34 cellular contexts compared by ENCODE assay signal in genomic region chr11:119285431-119285830, GRCh38. TPM values are rescaled to one million over a fixed set of nuclear protein-coding genes. Genes with fewer than 3 reads are reported as not detected.
"Had no signal": no experiment of that assay in that cellular context is flagged by ENCODE, and none has a peak within 500 bp of the region (broad histone marks: within the 10 kb centered on the region; RNA-seq: fewer than 3 reads in every experiment).

No MANE protein-coding gene starts in this region.

- H3K4me3 Mint-ChIP-seq: activated B cell treated with CpG ODN at 0.5 μM for 24 hours; activated naive CD8-positive, alpha-beta T cell; T-cell had no signal

- H3K27ac ChIP-seq: ascending aorta, Peyer's patch, SJSA1, VCaP had no signal

- DNase-seq: activated B cell treated with CpG ODN at 0.5 μM for 24 hours; activated CD4-positive, alpha-beta T cell treated with anti-CD3 and anti-CD28 coated beads for 48 hours; activated CD4-positive, alpha-beta T cell treated with anti-CD3 and anti-CD28 coated beads, Interleukin-2, amount 50 U/mL, for 4 hours; activated CD4-positive, CD25-positive, alpha-beta regulatory T cell treated with anti-CD3 and anti-CD28 coated beads, Interleukin-2, amount 50 U/mL, for 72 hours; activated CD8-positive, alpha-beta memory T cell treated with anti-CD3 and anti-CD28 coated beads, Interleukin-2, amount 50 U/mL, for 4 hours; activated gamma-delta T cell; activated naive CD4-positive, alpha-beta T cell treated with Interleukin-2 at 50 U/mL for 16 hours; amygdala; cerebellar nuclear complex; Kasumi-1; KG1; MG63; NCI-H1048; NCI-H1105 treated with DMSO at 0.1 percent for 48 hours; NCI-H1436; NCI-H1694; NCI-H1930; NCI-H2081 treated with DMSO at 0.1 percent for 48 hours; NCI-H345; NCI-H524 treated with DMSO at 0.1 percent for 48 hours; PC-3; Peyer's patch; RPMI8226; SHP77 treated with DMSO at 0.1 percent for 48 hours; SK-N-SH; T-cell; T-helper 2 cell; T-helper 9 cell had no signal

- H3K9me3 Mint-ChIP-seq: activated B cell treated with CpG ODN at 0.5 μM for 24 hours; activated T-helper 2 cell treated with anti-CD3 and anti-CD28 coated beads, Interferon-gamma antibody, Interleukin-2, Interleukin-4, amounts not matched to agents 10 μg/mL and 5 μg/mL and 100 μg/mL, durations not matched to agents 14 hours and 24 hours and 36 hours; T-cell had no signal

- H3K27me3 ChIP-seq: ascending aorta, MG63, Peyer's patch, SJSA1 had no signal

- H3K4me1 ChIP-seq: ascending aorta, Peyer's patch, SJSA1 had no signal

- H3K9ac ChIP-seq: SK-N-SH had no signal

- H3K27ac Mint-ChIP-seq: activated B cell treated with CpG ODN at 0.5 μM for 24 hours had no signal

- H3K27me3 Mint-ChIP-seq: activated B cell treated with CpG ODN at 0.5 μM for 24 hours; activated naive CD8-positive, alpha-beta T cell; T-cell had no signal

- H3K9me3 ChIP-seq: ascending aorta, Peyer's patch, SJSA1, SK-N-SH had no signal

- H3K4me3 ChIP-seq: ascending aorta, MG63, Peyer's patch, SJSA1 had no signal

RNA-seq across cellular contexts. Expression of gene C1QTNF5, which starts 55.3 kb away (rescaled TPM):
- total RNA-seq: activated B cell treated with CpG ODN at 0.5 μM for 24 hours; activated T-helper 2 cell treated with anti-CD3 and anti-CD28 coated beads, Interferon-gamma antibody, Interleukin-2, Interleukin-4, amounts not matched to agents 10 μg/mL and 5 μg/mL and 100 μg/mL, durations not matched to agents 14 hours and 24 hours and 36 hours; NCI-H460; T-cell had no signal
